12 cellular contexts compared by ENCODE assay signal in genomic region chr2:191479680-191480023, GRCh38.
A peak's percentile ranks its signal among the peaks of the same experiment; 100 is the strongest.
DNase-seq lines count a peak whose midpoint lies in the region; ATAC-seq, FAIRE-seq and TF ChIP-seq lines count a peak whose summit lies in the region.
"Had no signal": no experiment of that assay in that cellular context is flagged by ENCODE, and none has a peak within 500 bp of the region (broad histone marks: within the 10 kb centered on the region; RNA-seq: fewer than 3 reads in every experiment).

No MANE protein-coding gene starts in this region.

- no peaks in the 10 kb centered on the region for H3K27me3 Mint-ChIP-seq in MCF 10A (ENCODE audit: insufficient read depth, unreplicated experiment)

- H3K4me1 ChIP-seq in mammary epithelial cell (ENCODE audit: insufficient read depth, low read length) = peaks cover 8% of the 10 kb centered on the region
- no peaks in the 10 kb centered on the region for H3K4me1 ChIP-seq in HEK293 (ENCODE audit: control insufficient read depth, insufficient read depth, low read length)
- H3K4me1 ChIP-seq in body of pancreas = peaks cover 38% of the 10 kb centered on the region
- peaks cover 5% of the 10 kb centered on the region for H3K4me1 ChIP-seq in smooth muscle cell (ENCODE audit: low read depth)
- H3K4me1 ChIP-seq: A549 had no signal

- no peak overlapping the region for H3K27ac ChIP-seq in mammary epithelial cell (ENCODE audit: insufficient read depth, low read depth, low read length)
- H3K27ac ChIP-seq in HEK293 (ENCODE audit: extremely low read depth, low read depth, low read length) = no peak overlapping the region
- peak overlapping the region; percentile 28 to 78 (median 69) for H3K27ac ChIP-seq in body of pancreas
- peak overlapping the region; percentile 34 for H3K27ac ChIP-seq in smooth muscle cell (ENCODE audit: low read depth)
- H3K27ac ChIP-seq: A549 had no signal

- DNase-seq in mammary epithelial cell (no peak), MCF 10A (ENCODE audit: unreplicated experiment) (no peak), body of pancreas (no peak), smooth muscle cell (lab: John Stamatoyannopoulos, UW; ENCODE audit: unreplicated experiment) (no peak), urothelium cell line (ENCODE audit: low spot score) (no peak), NCI-H510A (lab: John Stamatoyannopoulos, UW) (no peak)
- DNase-seq: activated gamma-delta T cell treated with Interleukin-2 at 50 U/mL for 16 hours; natural killer cell; stimulated activated naive CD4-positive, alpha-beta T cell had no signal

- no peak for FAIRE-seq in urothelium cell line (lab: Jason Lieb, UNC)
- FAIRE-seq: A549 had no signal

- WGBS in mammary epithelial cell (ENCODE audit: low coverage, missing lambda C conversion rate) = 68% methylated on average over 5 of the region's 5 CpGs
- WGBS in body of pancreas, 2 donors = 25 to 27% methylated on average over 5 of the region's 5 CpGs
- 26% methylated on average over 5 of the region's 5 CpGs for WGBS in smooth muscle cell (ENCODE audit: low lambda C conversion rate)

- intact Hi-C loops in mammary epithelial cell (cut with micrococcal nuclease) = no loop called here
- intact Hi-C loops in MCF 10A (cut with micrococcal nuclease) = no loop called here
- intact Hi-C loops in body of pancreas (cut with DNase I) = no loop called here

- H3K9ac ChIP-seq in mammary epithelial cell (ENCODE audit: insufficient read depth, low read length) (no peak overlapping the region), smooth muscle cell (ENCODE audit: low read depth) (no peak overlapping the region)

- H3F3A ChIP-seq in smooth muscle cell (ENCODE audit: low read depth) = no peaks in the 10 kb centered on the region

- H4K20me1 ChIP-seq in mammary epithelial cell (ENCODE audit: insufficient read depth, low read length) (no peaks in the 10 kb centered on the region), smooth muscle cell (ENCODE audit: low read depth) (no peaks in the 10 kb centered on the region)

- CTCF ChIA-PET in mammary epithelial cell (lab: Charles Lee; ENCODE audit: low non-redundant PET) = no interaction called here
- CTCF ChIA-PET in MCF 10A (lab: Yijun Ruan, JAX) = no interaction called here
- CTCF ChIA-PET in HEK293 (lab: Yijun Ruan, JAX) = interaction anchor here (0.7 kb wide), 1 partner anchor 64 kb away, joined by 3 read pairs; no protein-coding TSS in a partner anchor

- no peaks in the 10 kb centered on the region for H3K79me2 ChIP-seq in mammary epithelial cell (ENCODE audit: insufficient read depth, low read length)
- no peaks in the 10 kb centered on the region for H3K79me2 ChIP-seq in smooth muscle cell (ENCODE audit: low read depth)

- H3K9me3 Mint-ChIP-seq in MCF 10A (ENCODE audit: unreplicated experiment) = peaks cover 34% of the 10 kb centered on the region

- H3K4me1 Mint-ChIP-seq in MCF 10A (ENCODE audit: insufficient read depth, unreplicated experiment) = no peaks in the 10 kb centered on the region
- H3K4me1 Mint-ChIP-seq: natural killer cell had no signal

- no peaks in the 10 kb centered on the region for H3K36me3 ChIP-seq in mammary epithelial cell (ENCODE audit: insufficient read depth, low read length)
- H3K36me3 ChIP-seq in HEK293 (ENCODE audit: control insufficient read depth in 2 of 2, insufficient read depth in 1 of 2, low read length in 2 of 2) = no peaks in the 10 kb centered on the region
- no peaks in the 10 kb centered on the region for H3K36me3 ChIP-seq in body of pancreas (replicated peaks in 1 of 2; ENCODE audit: insufficient read depth in 1 of 2, low read depth in 2 of 2)
- H3K36me3 ChIP-seq in smooth muscle cell (ENCODE audit: low read depth) = no peaks in the 10 kb centered on the region

- H3K27me3 ChIP-seq in mammary epithelial cell (ENCODE audit: insufficient read depth, low read length) = no peaks in the 10 kb centered on the region
- H3K27me3 ChIP-seq in body of pancreas = no peaks in the 10 kb centered on the region
- H3K27me3 ChIP-seq in smooth muscle cell (ENCODE audit: low read depth) = no peaks in the 10 kb centered on the region

- no TSS peak for BruUV-seq in mammary epithelial cell (replicated peaks; lab: Mats Ljungman, UMichigan)
- no TSS peak for BruUV-seq in MCF 10A (replicated peaks; lab: Mats Ljungman, UMichigan)

- no peak for ATAC-seq in body of pancreas
- no peak for ATAC-seq in GM19467 (IDR thresholded peaks at IDR 0.05; ENCODE audit: unreplicated experiment)
- ATAC-seq: A549 had no signal

- no peaks in the 10 kb centered on the region for H3K36me3 Mint-ChIP-seq in MCF 10A (ENCODE audit: insufficient read depth, unreplicated experiment)

- no peak for TF ChIP-seq CTCF in mammary epithelial cell (conservative IDR thresholded peaks at IDR 0.05 in 1 of 2, IDR thresholded peaks at IDR 0.05 in 1 of 2; ENCODE audit: extremely low read depth in 1 of 2, insufficient read depth in 1 of 2, low read depth in 1 of 2, low read length in 2 of 2)
- no peak for TF ChIP-seq CTCF in MCF 10A (IDR thresholded peaks at IDR 0.05; ENCODE audit: unreplicated experiment)
- no peak for TF ChIP-seq CTCF in HEK293 (tag by site-specific recombination; IDR thresholded peaks at IDR 0.05)
- peak in 2 of 7 experiments; percentile 13 to 15 for TF ChIP-seq CTCF in body of pancreas (IDR thresholded peaks at IDR 0.05)
- no peak for TF ChIP-seq CTCF in smooth muscle cell (IDR thresholded peaks at IDR 0.05; ENCODE audit: borderline replicate concordance, insufficient read depth, poor library complexity, severe bottlenecking)

- H2AFZ ChIP-seq in mammary epithelial cell (ENCODE audit: low read depth, low read length) (peak overlapping the region; percentile 32), smooth muscle cell (ENCODE audit: low read depth) (peak overlapping the region; percentile 80)

- H3K4me3 ChIP-seq in mammary epithelial cell (replicated peaks in 1 of 3; ENCODE audit: insufficient read depth in 1 of 3, low read depth in 2 of 3, low read length in 3 of 3) = no peak overlapping the region
- no peak overlapping the region for H3K4me3 ChIP-seq in HEK293 (ENCODE audit: low read depth, low read length)
- H3K4me3 ChIP-seq in body of pancreas = no peak overlapping the region
- no peak overlapping the region for H3K4me3 ChIP-seq in smooth muscle cell
- H3K4me3 ChIP-seq: A549 had no signal

- H3K9me3 ChIP-seq in mammary epithelial cell (replicated peaks; ENCODE audit: insufficient read depth, low read length) (peaks cover 7% of the 10 kb centered on the region), HEK293 (ENCODE audit: control insufficient read depth, insufficient read depth, low read depth, low read length) (no peaks in the 10 kb centered on the region), body of pancreas (no peaks in the 10 kb centered on the region), smooth muscle cell (replicated peaks; ENCODE audit: low read depth) (no peaks in the 10 kb centered on the region)

- no peak overlapping the region for H3K27ac Mint-ChIP-seq in MCF 10A (ENCODE audit: low read depth, unreplicated experiment)
- H3K27ac Mint-ChIP-seq: natural killer cell had no signal

- POLR2A ChIA-PET in MCF 10A (lab: Yijun Ruan, JAX) = interaction anchor here (0.6 kb wide), 1 partner anchor 33 kb away, joined by 3 read pairs; no protein-coding TSS in a partner anchor
- POLR2A ChIA-PET in HEK293 (lab: Yijun Ruan, JAX) = no interaction called here

- dilution Hi-C loops in mammary epithelial cell (cut with HindIII; ENCODE audit: low sequenced_read_pairs) = no loop called here

- no peak overlapping the region for H3K4me2 ChIP-seq in mammary epithelial cell (ENCODE audit: insufficient read depth, low read depth, low read length)
- peak overlapping the region; percentile 73 for H3K4me2 ChIP-seq in smooth muscle cell
- H3K4me2 ChIP-seq: A549 had no signal

- no peak overlapping the region for H3K4me3 Mint-ChIP-seq in MCF 10A (ENCODE audit: unreplicated experiment)
- H3K4me3 Mint-ChIP-seq: natural killer cell had no signal

- in situ Hi-C loops in mammary epithelial cell (cut with MboI; ENCODE audit: low sequenced_read_pairs in 2 of 2) = no loop called here

- TF ChIP-seq POLR2A in body of pancreas (IDR thresholded peaks at IDR 0.05) = peak in 1 of 3 donors; percentile 2

TF ChIP-seq in HEK293, 187 proteins besides CTCF, POLR2A, EP300 and RAD21:
- TF ChIP-seq TRIM28 (IDR thresholded peaks at IDR 0.05; ENCODE audit: borderline replicate concordance, low read length) (peak; percentile 75), TCF7L2 (IDR thresholded peaks at IDR 0.05; ENCODE audit: borderline replicate concordance, low read depth, low read length) (peak; percentile 2; the same call in 1 of the 2 replicates), ZBTB44 (tag by site-specific recombination; IDR thresholded peaks at IDR 0.05) (no peak)

Comparison
In these comparisons a context has a peak if more than half of its experiments do, and no peak if none do; other contexts are left out.
1. H3K27ac ChIP-seq: peak in body of pancreas (4 of 4) and smooth muscle cell (single experiment); none in mammary epithelial cell (single experiment) and HEK293 (single experiment).